ENCODE assay signal across 23 cellular contexts in the genomic region with DNA sequence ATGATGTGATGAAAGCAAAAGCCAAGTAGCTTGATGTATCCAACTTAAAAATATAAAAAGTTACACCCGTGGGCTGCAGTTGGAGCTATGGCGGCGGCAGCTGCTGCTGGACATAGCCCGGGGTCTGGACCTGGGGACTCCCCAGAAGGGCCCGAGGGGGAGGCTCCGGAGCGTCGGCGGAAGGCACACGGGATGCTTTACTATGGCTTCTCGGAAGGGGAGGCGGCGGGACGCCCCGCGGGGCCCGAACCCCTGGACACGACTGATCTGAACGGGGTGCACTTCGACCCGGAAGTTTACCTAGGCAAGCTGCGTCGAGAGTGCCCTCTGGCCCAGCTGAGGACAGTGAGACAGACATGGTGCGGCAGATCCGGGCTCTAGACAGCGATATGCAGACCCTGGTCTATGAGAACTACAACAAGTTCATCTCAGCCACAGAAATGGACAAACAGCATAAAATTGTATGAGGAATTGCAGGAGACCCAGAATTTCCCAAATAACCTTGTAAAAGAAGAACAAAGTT.
"Had no signal": no experiment of that assay in that cellular context is flagged by ENCODE, and none has a peak within 500 bp of the region (broad histone marks: within the 10 kb centered on the region; RNA-seq: fewer than 3 reads in every experiment).

No MANE protein-coding gene starts in this region.

- FAIRE-seq: colon, endometrium, islet of Langerhans, keratinocyte had no signal

- H3K4me3 ChIP-seq: coronary artery, esophagus squamous epithelium, gastrocnemius medialis, heart right ventricle, left lung, lower lobe of right lung had no signal

- H3K27me3 ChIP-seq: dorsolateral prefrontal cortex, gastrocnemius medialis, left lung had no signal

- H3K27ac ChIP-seq: coronary artery, epithelial cell of prostate, esophagus squamous epithelium, gastrocnemius medialis, heart right ventricle, left lung, lower lobe of right lung had no signal

- H3K9me3 ChIP-seq: esophagus squamous epithelium, gastrocnemius medialis, left lung, lower lobe of right lung had no signal

- H3K4me1 ChIP-seq: esophagus squamous epithelium, gastrocnemius medialis, heart right ventricle, left lung, lower lobe of right lung had no signal

- H3K36me3 ChIP-seq: esophagus squamous epithelium, gastrocnemius medialis, heart right ventricle, left lung, lower lobe of right lung had no signal

- ATAC-seq: esophagus mucosa, gastrocnemius medialis, heart right ventricle, left cardiac atrium, left lung, left ventricle myocardium superior, lower lobe of right lung had no signal

- DNase-seq: dermis blood vessel endothelial cell; dorsolateral prefrontal cortex; effector CD4-positive, alpha-beta T cell; effector memory CD4-positive, alpha-beta T cell; erythroblast; esophagus squamous epithelium; foreskin fibroblast; foreskin melanocyte; gastrocnemius medialis; heart right ventricle; hippocampal formation; left cardiac atrium; left lung; left ventricle myocardium superior; lower lobe of right lung; mesenchymal stem cell had no signal
